8 cellular contexts compared by ENCODE assay signal in genomic region chr1:47755368-47755990, GRCh38.
A peak's percentile ranks its signal among the peaks of the same experiment; 100 is the strongest.
DNase-seq lines count a peak whose midpoint lies in the region; ATAC-seq, FAIRE-seq and TF ChIP-seq lines count a peak whose summit lies in the region.

No MANE protein-coding gene starts in this region.

- FAIRE-seq in endothelial cell of umbilical vein (lab: Jason Lieb, UNC) = no peak

- no peaks in the 10 kb centered on the region for H3K9me1 ChIP-seq in endothelial cell of umbilical vein (replicated peaks; ENCODE audit: control insufficient read depth, extremely low read depth, insufficient read depth, low read length)

- no peaks in the 10 kb centered on the region for H3K4me1 Mint-ChIP-seq in activated CD4-positive, alpha-beta T cell treated with anti-CD3 and anti-CD28 coated beads, Interleukin-2, amount 10 ng/mL, durations not matched to agents 24 days and 14 days

- no peaks in the 10 kb centered on the region for H3K79me2 ChIP-seq in endothelial cell of umbilical vein (ENCODE audit: control insufficient read depth, insufficient read depth, low read length)

- no peak overlapping the region for H3K4me2 ChIP-seq in endothelial cell of umbilical vein (ENCODE audit: insufficient read depth, low read length)

- peak; percentile 53 for ATAC-seq in HG03432 (IDR thresholded peaks at IDR 0.05; ENCODE audit: unreplicated experiment)
- ATAC-seq in HG03460 (IDR thresholded peaks at IDR 0.05; ENCODE audit: unreplicated experiment) = no peak
- ATAC-seq in HG03097 (IDR thresholded peaks at IDR 0.05; ENCODE audit: low FRiP score, unreplicated experiment) = no peak

- BruUV-seq in endothelial cell of umbilical vein (replicated peaks; lab: Mats Ljungman, UMichigan) = no TSS peak

- WGBS in spleen, 5 donors = 59 to 82% (median 77%) methylated on average over 6 to 7 of the region's 7 CpGs

- no peaks in the 10 kb centered on the region for H3K4me1 ChIP-seq in endothelial cell of umbilical vein (ENCODE audit: control insufficient read depth, extremely low read depth, insufficient read depth, low read length)
- peaks cover 0 to under 1% (median 0%) of the 10 kb centered on the region in 6 donors for H3K4me1 ChIP-seq in spleen

- CTCF ChIA-PET in endothelial cell of umbilical vein (lab: Charles Lee) = interaction anchor here (0.8 to 1.7 kb wide), 5 partner anchors 8 to 323 kb away, joined by 3 to 4 read pairs (median 3); partner anchors contain the start of gene FOXD2

- H3K9me3 ChIP-seq in endothelial cell of umbilical vein (replicated peaks; ENCODE audit: control insufficient read depth, insufficient read depth, low read length) (no peaks in the 10 kb centered on the region), spleen (no peaks in the 10 kb centered on the region)

- H3K9ac ChIP-seq in endothelial cell of umbilical vein (replicated peaks; ENCODE audit: extremely low read depth, insufficient read depth, low read length) = no peak overlapping the region

- H3K27ac ChIP-seq in endothelial cell of umbilical vein (ENCODE audit: insufficient read depth, low read depth, low read length) (no peak overlapping the region), spleen (no peak overlapping the region)

- no peaks in the 10 kb centered on the region for H3K27me3 ChIP-seq in endothelial cell of umbilical vein (ENCODE audit: control insufficient read depth in 2 of 2, insufficient read depth in 2 of 2, low read length in 2 of 2)
- peaks cover 0 to 26% (median 0%) of the 10 kb centered on the region in 7 donors for H3K27me3 ChIP-seq in spleen (replicated peaks in 1 of 7)

- dilution Hi-C loops in endothelial cell of umbilical vein (cut with MboI; ENCODE audit: extremely low pct_ligation_motif_present, low sequenced_read_pairs) = no loop called here

- intact Hi-C loops in activated CD4-positive, alpha-beta T cell treated with anti-CD3 and anti-CD28 coated beads, Interleukin-2, amount 10 ng/mL, durations not matched to agents 24 days and 14 days (cut with micrococcal nuclease) = no loop called here
- intact Hi-C loops in endothelial cell of umbilical vein (cut with micrococcal nuclease) = loop anchor here (1.0 kb wide), 1 partner anchor 323 kb away; no protein-coding TSS in a partner anchor
- intact Hi-C loops in spleen (cut with DNase I; ENCODE audit: low total_unique reads) = no loop called here

- no peak for TF ChIP-seq POLR2A in endothelial cell of umbilical vein (IDR thresholded peaks at IDR 0.05; ENCODE audit: low read depth, low read length)
- no peak for TF ChIP-seq POLR2A in spleen (IDR thresholded peaks at IDR 0.05)

- H4K20me1 ChIP-seq in endothelial cell of umbilical vein (replicated peaks; ENCODE audit: control insufficient read depth, extremely low read depth, insufficient read depth, low read length) = no peaks in the 10 kb centered on the region

- H2AFZ ChIP-seq in endothelial cell of umbilical vein (ENCODE audit: low read depth, low read length) = no peak overlapping the region

- H3K27me3 Mint-ChIP-seq in activated CD4-positive, alpha-beta T cell treated with anti-CD3 and anti-CD28 coated beads, Interleukin-2, amount 10 ng/mL, durations not matched to agents 24 days and 14 days = no peaks in the 10 kb centered on the region

- no peak overlapping the region for H3K4me3 ChIP-seq in endothelial cell of umbilical vein (replicated peaks in 1 of 3; ENCODE audit: insufficient read depth in 1 of 3, low read depth in 1 of 3, low read length in 3 of 3)
- H3K4me3 ChIP-seq in spleen = no peak overlapping the region

- TF ChIP-seq CTCF in endothelial cell of umbilical vein (IDR thresholded peaks at IDR 0.05; ENCODE audit: extremely low read depth in 1 of 2, insufficient read depth in 1 of 2, low read depth in 1 of 2, low read length in 2 of 2) (peak; percentile 41 to 50), spleen (IDR thresholded peaks at IDR 0.05 in 8 of 11, conservative IDR thresholded peaks at IDR 0.05 in 3 of 11) (peak in 10 of 11 experiments; percentile 11 to 60 (median 39))

- no peaks in the 10 kb centered on the region for H3K36me3 Mint-ChIP-seq in activated CD4-positive, alpha-beta T cell treated with anti-CD3 and anti-CD28 coated beads, Interleukin-2, amount 10 ng/mL, durations not matched to agents 24 days and 14 days (ENCODE audit: low read depth)

- DNase-seq in NCI-H748 (lab: John Stamatoyannopoulos, UW; ENCODE audit: unreplicated experiment) (peak; percentile 8), NCI-H748 treated with DMSO at 0.1 percent for 48 hours (lab: John Stamatoyannopoulos, UW) (no peak), endothelial cell of umbilical vein (ENCODE audit: low read depth, low spot score) (no peak), spleen (peak; percentile 76)
- DNase-seq in activated CD4-positive, alpha-beta T cell treated with anti-CD3 and anti-CD28 coated beads, Interleukin-2, amount 10 ng/mL, durations not matched to agents 24 days and 14 days = peak; percentile 86

- POLR2A ChIA-PET in endothelial cell of umbilical vein (lab: Charles Lee) = no interaction called here

- no peak overlapping the region for H3K4me3 Mint-ChIP-seq in activated CD4-positive, alpha-beta T cell treated with anti-CD3 and anti-CD28 coated beads, Interleukin-2, amount 10 ng/mL, durations not matched to agents 24 days and 14 days

- no peak overlapping the region for H3K27ac Mint-ChIP-seq in activated CD4-positive, alpha-beta T cell treated with anti-CD3 and anti-CD28 coated beads, Interleukin-2, amount 10 ng/mL, durations not matched to agents 24 days and 14 days

- no peaks in the 10 kb centered on the region for H3K9me3 Mint-ChIP-seq in activated CD4-positive, alpha-beta T cell treated with anti-CD3 and anti-CD28 coated beads, Interleukin-2, amount 10 ng/mL, durations not matched to agents 24 days and 14 days

- H3K36me3 ChIP-seq in endothelial cell of umbilical vein (ENCODE audit: control insufficient read depth in 2 of 2, extremely low read depth in 1 of 2, insufficient read depth in 2 of 2, low read length in 2 of 2) (no peaks in the 10 kb centered on the region), spleen (no peaks in the 10 kb centered on the region)

TF ChIP-seq in endothelial cell of umbilical vein, 7 proteins besides CTCF, POLR2A, EP300 and RAD21:
- TF ChIP-seq MYC (IDR thresholded peaks at IDR 0.05; ENCODE audit: low read depth, low read length) = no peak
- TF ChIP-seq GATA2 (IDR thresholded peaks at IDR 0.05; ENCODE audit: insufficient read depth, insufficient read length, low read depth, low read length) = no peak
- no peak for TF ChIP-seq POLR2AphosphoS5 (IDR thresholded peaks at IDR 0.05; ENCODE audit: insufficient read depth, low read depth, low read length)
- TF ChIP-seq JUN (IDR thresholded peaks at IDR 0.05; ENCODE audit: borderline replicate concordance, insufficient read depth, insufficient read length, low read depth) = no peak
- no peak for TF ChIP-seq MAX (IDR thresholded peaks at IDR 0.05; ENCODE audit: insufficient read depth, insufficient read length)
- no peak for TF ChIP-seq FOS (IDR thresholded peaks at IDR 0.05; ENCODE audit: borderline replicate concordance, insufficient read depth, low read length)
- no peak for TF ChIP-seq EZH2 (IDR thresholded peaks at IDR 0.05; ENCODE audit: borderline replicate concordance, low read depth, low read length, severe bottlenecking)

Comparison
In these comparisons a context has a peak if more than half of its experiments do, and no peak if none do; other contexts are left out.
1. DNase-seq: peak in NCI-H748 (single experiment), activated CD4-positive, alpha-beta T cell treated with anti-CD3 and anti-CD28 coated beads, Interleukin-2, amount 10 ng/mL, durations not matched to agents 24 days and 14 days (single experiment) and spleen (single experiment); none in NCI-H748 treated with DMSO at 0.1 percent for 48 hours (single experiment) and endothelial cell of umbilical vein (single experiment).